Comparison of ENCODE assay signal across 28 cellular contexts in the genomic region with DNA sequence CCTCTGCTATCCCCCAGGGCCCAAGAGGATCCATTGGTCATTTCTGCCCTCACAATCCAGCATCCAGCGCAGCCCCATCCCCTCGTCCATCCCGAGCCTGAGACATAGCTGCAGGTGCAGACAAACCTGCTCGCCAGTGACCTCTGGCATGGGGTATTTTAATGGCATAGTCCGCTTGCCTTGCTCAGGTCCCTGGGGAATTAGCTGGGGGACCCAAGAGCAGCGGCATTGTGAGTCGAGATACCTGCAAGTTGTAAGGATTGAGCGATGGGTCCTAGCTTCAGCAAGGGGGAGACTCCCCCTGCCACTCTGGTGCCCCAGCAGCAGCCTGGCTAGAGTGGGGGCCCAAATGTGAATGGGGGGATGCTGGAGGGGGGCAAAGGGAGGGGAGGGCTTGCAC.
DNase-seq lines count a peak whose midpoint lies in the region; ATAC-seq and TF ChIP-seq lines count a peak whose summit lies in the region.
"Had no signal": no experiment of that assay in that cellular context is flagged by ENCODE, and none has a peak within 500 bp of the region (broad histone marks: within the 10 kb centered on the region; RNA-seq: fewer than 3 reads in every experiment).

No MANE protein-coding gene starts in this region.

- H2BK120ac ChIP-seq in H9 (ENCODE audit: low read depth, low read length, poor library complexity, severe bottlenecking) = no peak overlapping the region

- ATAC-seq in GM19467 (IDR thresholded peaks at IDR 0.05; ENCODE audit: unreplicated experiment) = no peak
- no peak for ATAC-seq in GM21737 (IDR thresholded peaks at IDR 0.05; ENCODE audit: unreplicated experiment)
- ATAC-seq: body of pancreas; CD8-positive, alpha-beta T cell; gastroesophageal sphincter; HCT116; Right ventricle myocardium inferior had no signal

- H3K4me2 ChIP-seq in H9 (ENCODE audit: insufficient read depth, insufficient read length, low read length) (peak overlapping the region; percentile 90), neural progenitor cell (peak overlapping the region; percentile 79)

- H3K27ac ChIP-seq in H9 (ENCODE audit: insufficient read length, low read depth, low read length) = no peak overlapping the region
- no peak overlapping the region for H3K27ac ChIP-seq in neural progenitor cell
- no peak overlapping the region for H3K27ac ChIP-seq in left ventricle myocardium inferior (replicated peaks)
- H3K27ac ChIP-seq: body of pancreas, gastroesophageal sphincter had no signal

- H3K14ac ChIP-seq in H9 (ENCODE audit: insufficient read depth, low read length) = 0 out of 2 replicates have a peak overlapping the region, but pooled peaks have one; percentile 10

- no peak overlapping the region for H4K8ac ChIP-seq in H9 (replicated peaks; ENCODE audit: insufficient read length, low read depth, low read length)

- no peak overlapping the region for H3K18ac ChIP-seq in H9 (ENCODE audit: insufficient read length, low read depth, low read length)

- no peak overlapping the region for H2AFZ ChIP-seq in H9 (ENCODE audit: low read length)
- H2AFZ ChIP-seq in neural progenitor cell (replicated peaks) = no peak overlapping the region

- no peak overlapping the region for H2AK5ac ChIP-seq in H9 (ENCODE audit: insufficient read length, low read length)

- H3K4me3 ChIP-seq in neural progenitor cell (peak overlapping the region; percentile 38), left ventricle myocardium inferior (no peak overlapping the region)
- H3K4me3 ChIP-seq: body of pancreas, gastroesophageal sphincter had no signal

- H2BK15ac ChIP-seq in H9 (ENCODE audit: low read depth, low read length) = no peak overlapping the region

- no peak overlapping the region; a peak in 1 of 5 replicates for H3K4me3 Mint-ChIP-seq in H9
- peak overlapping the region; percentile 17 for H3K4me3 Mint-ChIP-seq in endothelial cell (ENCODE audit: unreplicated experiment)
- H3K4me3 Mint-ChIP-seq in neural progenitor cell = peak overlapping the region; percentile 15
- H3K4me3 Mint-ChIP-seq: activated CD4-positive, alpha-beta memory T cell treated with anti-CD3 and anti-CD28 coated beads, Interleukin-2, amount 10 ng/mL, durations not matched to agents 7 days and 5 days; activated naive CD4-positive, alpha-beta T cell treated with anti-CD3 and anti-CD28 coated beads for 36 hours; activated T-helper 1 cell treated with anti-CD3 and anti-CD28 coated beads, Interleukin-12 subunit alpha, Interleukin-12 subunit beta, Interleukin-2, Interleukin-4 antibody, amounts not matched to agents 30 ng/mL and 10 ng/mL and 1 ng/mL, durations not matched to agents 14 hours and 24 hours and 36 hours; CD8-positive, alpha-beta T cell; mesothelial cell of epicardium; type B pancreatic cell had no signal

- H3T11ph ChIP-seq in H9 (ENCODE audit: low read length) = no peak overlapping the region

- H3K27ac Mint-ChIP-seq in H9 (no peak overlapping the region; a peak in 2 of 7 replicates), endothelial cell (ENCODE audit: unreplicated experiment) (no peak overlapping the region), neural progenitor cell (no peak overlapping the region)
- H3K27ac Mint-ChIP-seq: activated CD4-positive, alpha-beta memory T cell treated with anti-CD3 and anti-CD28 coated beads, Interleukin-2, amount 10 ng/mL, durations not matched to agents 7 days and 5 days; activated naive CD4-positive, alpha-beta T cell treated with anti-CD3 and anti-CD28 coated beads for 36 hours; activated T-helper 1 cell treated with anti-CD3 and anti-CD28 coated beads, Interleukin-12 subunit alpha, Interleukin-12 subunit beta, Interleukin-2, Interleukin-4 antibody, amounts not matched to agents 30 ng/mL and 10 ng/mL and 1 ng/mL, durations not matched to agents 14 hours and 24 hours and 36 hours; CD8-positive, alpha-beta T cell; mesothelial cell of epicardium; type B pancreatic cell had no signal

- intact Hi-C loops in head of caudate nucleus (cut with DNase I) (no loop called here), left ventricle myocardium inferior (cut with micrococcal nuclease) (no loop called here)

- H3K23ac ChIP-seq in H9 (ENCODE audit: insufficient read length, low read depth, low read length) = no peak overlapping the region

- H4K20me1 ChIP-seq in H9 (ENCODE audit: control insufficient read depth, insufficient read depth, insufficient read length) (no peaks in the 10 kb centered on the region), neural progenitor cell (ENCODE audit: low read depth) (peaks cover 29% of the 10 kb centered on the region)

- H3K4me1 Mint-ChIP-seq in H9 (peaks cover 18 to 19% of the 10 kb centered on the region in 2 experiments), endothelial cell (ENCODE audit: unreplicated experiment) (peaks cover 27% of the 10 kb centered on the region), neural progenitor cell (peaks cover 10% of the 10 kb centered on the region)
- H3K4me1 Mint-ChIP-seq: mesothelial cell of epicardium had no signal

- H3K56ac ChIP-seq in H9 (ENCODE audit: insufficient read length, low read depth, low read length) = no peak overlapping the region

- H4K5ac ChIP-seq in H9 (ENCODE audit: insufficient read length, low read depth, low read length) = no peak overlapping the region

- DNase-seq in H9 (peak; percentile 64), NCI-H526 treated with DMSO at 0.1 percent for 48 hours (lab: John Stamatoyannopoulos, UW) (peak; percentile 82), endothelial cell (ENCODE audit: low spot score) (no peak), neural progenitor cell (ENCODE audit: low spot score) (peak; percentile 10), head of caudate nucleus (no peak), left ventricle myocardium inferior (no peak)
- DNase-seq: activated CD4-positive, alpha-beta memory T cell treated with anti-CD3 and anti-CD28 coated beads, Interleukin-2, amount 10 ng/mL, durations not matched to agents 7 days and 5 days; activated CD4-positive, alpha-beta T cell treated with anti-CD3 and anti-CD28 coated beads for 1 hour; activated CD8-positive, alpha-beta memory T cell treated with anti-CD3 and anti-CD28 coated beads, Interleukin-2, amount 50 U/mL, for 48 hours; activated naive CD4-positive, alpha-beta T cell treated with anti-CD3 and anti-CD28 coated beads for 36 hours; BE2C; body of pancreas; CD8-positive, alpha-beta T cell; DMS 273 treated with DMSO at 0.1 percent for 48 hours; IMR-90; kidney; NCI-H2171; NCI-H510A; SK-N-SH; stimulated activated CD4-positive, alpha-beta T cell treated with anti-CD3 and anti-CD28 coated beads, Interleukin-4, amount 100 ng/mL, for 4 hours had no signal

- H3K27me3 ChIP-seq in H9 (ENCODE audit: insufficient read depth, low read length) (no peaks in the 10 kb centered on the region), neural progenitor cell (peaks cover 95% of the 10 kb centered on the region), left ventricle myocardium inferior (ENCODE audit: low read depth) (peaks cover 21% of the 10 kb centered on the region)
- H3K27me3 ChIP-seq: body of pancreas had no signal

- no peak overlapping the region for H2BK12ac ChIP-seq in H9 (ENCODE audit: insufficient read length, low read depth, low read length)

- H3K9me3 Mint-ChIP-seq in H9 = no peaks in the 10 kb centered on the region
- H3K9me3 Mint-ChIP-seq in endothelial cell (ENCODE audit: unreplicated experiment) = no peaks in the 10 kb centered on the region
- peaks cover 7% of the 10 kb centered on the region for H3K9me3 Mint-ChIP-seq in neural progenitor cell
- H3K9me3 Mint-ChIP-seq: activated CD4-positive, alpha-beta memory T cell treated with anti-CD3 and anti-CD28 coated beads, Interleukin-2, amount 10 ng/mL, durations not matched to agents 7 days and 5 days; activated naive CD4-positive, alpha-beta T cell treated with anti-CD3 and anti-CD28 coated beads for 36 hours; activated T-helper 1 cell treated with anti-CD3 and anti-CD28 coated beads, Interleukin-12 subunit alpha, Interleukin-12 subunit beta, Interleukin-2, Interleukin-4 antibody, amounts not matched to agents 30 ng/mL and 10 ng/mL and 1 ng/mL, durations not matched to agents 14 hours and 24 hours and 36 hours; CD8-positive, alpha-beta T cell; mesothelial cell of epicardium; type B pancreatic cell had no signal

- H3K27me3 Mint-ChIP-seq in H9 (ENCODE audit: low read depth) (peaks cover 20% of the 10 kb centered on the region), endothelial cell (ENCODE audit: unreplicated experiment) (no peaks in the 10 kb centered on the region), neural progenitor cell (ENCODE audit: insufficient read depth, low read depth) (peaks cover 28% of the 10 kb centered on the region)

- no peak overlapping the region for H2BK5ac ChIP-seq in H9 (ENCODE audit: insufficient read length, low read length)

- H3K23me2 ChIP-seq in H9 (ENCODE audit: insufficient read length, low read depth, low read length, poor library complexity, severe bottlenecking) = peaks cover 6% of the 10 kb centered on the region

- H3F3A ChIP-seq in neural progenitor cell (ENCODE audit: low read depth) = peaks cover 18% of the 10 kb centered on the region

- H3K79me2 ChIP-seq in H9 (ENCODE audit: insufficient read depth, low read length) (no peaks in the 10 kb centered on the region), neural progenitor cell (ENCODE audit: low read depth) (no peaks in the 10 kb centered on the region)

- peaks cover 11% of the 10 kb centered on the region for H3K4me1 ChIP-seq in H9 (ENCODE audit: insufficient read depth, low read length)
- H3K4me1 ChIP-seq in neural progenitor cell = peaks cover 20% of the 10 kb centered on the region
- peaks cover 10% of the 10 kb centered on the region for H3K4me1 ChIP-seq in left ventricle myocardium inferior
- H3K4me1 ChIP-seq: BE2C, body of pancreas, gastroesophageal sphincter had no signal

- H3K79me1 ChIP-seq in H9 (ENCODE audit: insufficient read depth, low read depth, low read length, poor library complexity, severe bottlenecking) = no peaks in the 10 kb centered on the region

- H3K36me3 Mint-ChIP-seq in H9 (ENCODE audit: insufficient read depth in 1 of 3, low read depth in 3 of 3) (peaks cover 0 to 9% (median 0%) of the 10 kb centered on the region in 3 experiments; a peak in 2 of 7 replicates), endothelial cell (ENCODE audit: low read depth, unreplicated experiment) (peaks cover 6% of the 10 kb centered on the region), neural progenitor cell (peaks cover 4% of the 10 kb centered on the region)
- H3K36me3 Mint-ChIP-seq: CD8-positive, alpha-beta T cell; mesothelial cell of epicardium; type B pancreatic cell had no signal

- TF ChIP-seq CTCF in H9 (conservative IDR thresholded peaks at IDR 0.05) (no peak), endothelial cell (IDR thresholded peaks at IDR 0.05; ENCODE audit: unreplicated experiment) (no peak), neural progenitor cell (IDR thresholded peaks at IDR 0.05) (no peak), left ventricle myocardium inferior (IDR thresholded peaks at IDR 0.05; ENCODE audit: borderline replicate concordance) (no peak)

- H4K91ac ChIP-seq in H9 (ENCODE audit: insufficient read length, low read depth, low read length) = no peak overlapping the region

- H3K9me3 ChIP-seq in H9 (ENCODE audit: control insufficient read depth, low read depth, low read length) (no peaks in the 10 kb centered on the region), neural progenitor cell (ENCODE audit: low read depth) (no peaks in the 10 kb centered on the region), left ventricle myocardium inferior (replicated peaks) (peaks cover 3% of the 10 kb centered on the region)
- H3K9me3 ChIP-seq: BE2C, body of pancreas, gastroesophageal sphincter, SK-N-SH had no signal

- H3K4ac ChIP-seq in H9 (ENCODE audit: low read depth, low read length) = no peak overlapping the region

- H2BK20ac ChIP-seq in H9 (ENCODE audit: low read depth, low read length, poor library complexity, severe bottlenecking) = no peak overlapping the region

- WGBS in H9 (ENCODE audit: extremely low coverage, insufficient read length, low lambda C conversion rate) = no CpG with 5 or more reads among the region's 8 CpGs

- H3K9ac ChIP-seq in H9 (ENCODE audit: extremely low read depth, insufficient read length, low read length) (no peak overlapping the region), neural progenitor cell (no peak overlapping the region)
- H3K9ac ChIP-seq: SK-N-SH had no signal

- no peaks in the 10 kb centered on the region for H3K36me3 ChIP-seq in neural progenitor cell
- H3K36me3 ChIP-seq in left ventricle myocardium inferior = no peaks in the 10 kb centered on the region
- H3K36me3 ChIP-seq: BE2C, gastroesophageal sphincter had no signal

Comparison
In these comparisons a context has a peak if more than half of its experiments do, and no peak if none do; other contexts are left out.
1. DNase-seq: peak in H9 (single experiment), NCI-H526 treated with DMSO at 0.1 percent for 48 hours (single experiment) and neural progenitor cell (single experiment); none in endothelial cell (single experiment), head of caudate nucleus (0 of 42) and left ventricle myocardium inferior (single experiment).
2. H3K4me3 Mint-ChIP-seq: peak in endothelial cell (single experiment) and neural progenitor cell (single experiment); none in H9 (0 of 2).